In the genomic region with DNA sequence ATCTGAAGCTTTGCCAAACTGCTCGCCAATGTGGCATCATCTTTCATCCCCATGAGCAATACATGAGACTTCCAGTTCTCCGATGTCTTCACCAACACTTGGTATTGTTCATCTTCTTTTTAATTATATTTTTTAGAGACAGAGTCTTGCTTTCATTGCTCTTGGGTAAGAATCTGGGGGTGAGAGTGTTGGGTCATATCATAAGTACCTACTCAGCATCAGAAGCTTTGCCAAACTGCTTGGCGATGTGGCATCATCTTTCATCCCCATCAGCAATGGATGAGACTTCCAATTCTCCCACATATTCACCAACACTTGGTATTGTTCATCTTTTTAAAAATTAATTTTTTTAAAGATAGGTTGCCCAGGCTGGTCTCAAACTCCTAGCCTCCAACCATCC, we compare ENCODE assay signal across 2 cellular contexts.
TF ChIP-seq lines count a peak whose summit lies in the region.

No MANE protein-coding gene starts in this region.

TF ChIP-seq in HEK293, 187 proteins besides CTCF, POLR2A, EP300 and RAD21:
- TF ChIP-seq ZNF184 (tag by site-specific recombination; IDR thresholded peaks at IDR 0.05), result peak; percentile 100
- TF ChIP-seq, protein P1, sequence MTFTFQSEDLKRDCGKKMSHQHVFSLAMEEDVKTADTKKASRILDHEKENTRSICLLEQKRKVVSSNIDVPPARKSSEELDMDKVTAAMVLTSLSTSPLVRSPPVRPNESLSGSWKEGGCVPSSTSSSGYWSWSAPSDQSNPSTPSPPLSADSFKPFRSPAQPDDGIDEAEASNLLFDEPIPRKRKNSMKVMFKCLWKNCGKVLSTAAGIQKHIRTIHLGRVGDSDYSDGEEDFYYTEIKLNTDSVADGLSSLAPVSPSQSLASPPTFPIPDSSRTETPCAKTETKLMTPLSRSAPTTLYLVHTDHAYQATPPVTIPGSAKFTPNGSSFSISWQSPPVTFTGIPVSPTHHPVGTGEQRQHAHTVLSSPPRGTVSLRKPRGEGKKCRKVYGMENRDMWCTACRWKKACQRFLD (tag by site-specific recombination; IDR thresholded peaks at IDR 0.05), result no peak
TF ChIP-seq in HEK293: peak in this region for 1.

TF ChIP-seq in K562, 482 proteins besides CTCF, POLR2A, EP300 and RAD21:
- TF ChIP-seq ZNF184 (CRISPR knock-in tag; IDR thresholded peaks at IDR 0.05), result peak; percentile 67
- peak; percentile 20 for TF ChIP-seq RBM25 (IDR thresholded peaks at IDR 0.05; ENCODE audit: low read depth, low read length, severe bottlenecking)
- TF ChIP-seq ZNF830 (CRISPR knock-in tag; IDR thresholded peaks at IDR 0.05), result no peak
